Comparison of ENCODE assay signal across 11 cellular contexts in the genomic region with DNA sequence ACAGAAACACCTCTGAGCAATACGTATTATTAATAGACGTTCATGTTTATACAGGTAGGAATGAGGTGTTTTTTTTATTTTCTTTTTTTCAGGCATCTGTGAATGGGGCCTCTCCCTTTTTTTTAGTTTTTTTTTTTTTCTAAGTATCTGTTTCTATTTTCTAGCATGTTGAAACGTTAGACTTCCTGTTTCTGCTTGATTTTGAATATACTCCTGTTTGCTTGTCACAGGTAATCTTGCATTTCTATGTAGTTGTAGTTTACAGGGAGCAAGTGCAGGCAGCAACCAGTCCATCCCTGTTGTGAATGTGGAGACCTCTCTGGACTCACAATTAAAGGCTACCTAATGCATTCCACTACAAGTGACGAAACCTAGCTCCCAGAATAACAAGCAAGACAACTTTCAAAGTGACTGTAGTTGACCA. TPM values are rescaled to one million over a fixed set of nuclear protein-coding genes. Genes with fewer than 3 reads are reported as not detected.
A peak's percentile ranks its signal among the peaks of the same experiment; 100 is the strongest.
DNase-seq lines count a peak whose midpoint lies in the region; ATAC-seq lines count a peak whose summit lies in the region.
"Had no signal": no experiment of that assay in that cellular context is flagged by ENCODE, and none has a peak within 500 bp of the region (broad histone marks: within the 10 kb centered on the region; RNA-seq: fewer than 3 reads in every experiment).

No MANE protein-coding gene starts in this region.

- no peaks in the 10 kb centered on the region for H3K36me3 ChIP-seq in thymus (ENCODE audit: control insufficient read depth, insufficient read depth)

- DNase-seq in activated T-cell treated with anti-CD3 and anti-CD28 coated beads, Interleukin-2, amount 50 U/mL, for 4 hours, result no peak
- no peak for DNase-seq in activated T-cell treated with anti-CD3 and anti-CD28 coated beads, Interleukin-2, amount 50 U/mL, for 1 hour
- DNase-seq in activated CD4-positive, alpha-beta memory T cell treated with anti-CD3 and anti-CD28 coated beads, Interleukin-2, amount 10 ng/mL, durations not matched to agents 7 days and 5 days, result no peak
- DNase-seq in activated CD4-positive, CD25-positive, alpha-beta regulatory T cell treated with anti-CD3 and anti-CD28 coated beads, Interleukin-2, amount 50 U/mL, for 72 hours, result no peak
- DNase-seq in GM03348 (ENCODE audit: low spot score) (no peak), NCI-H2196 treated with DMSO at 0.1 percent for 48 hours (lab: John Stamatoyannopoulos, UW; ENCODE audit: unreplicated experiment) (no peak)
- DNase-seq: activated CD8-positive, alpha-beta memory T cell treated with anti-CD3 and anti-CD28 coated beads, Interleukin-2, amount 50 U/mL, for 48 hours; NCI-H510A treated with DMSO at 0.1 percent for 48 hours; occipital lobe had no signal

- H3K9me3 Mint-ChIP-seq in activated T-cell treated with anti-CD3 and anti-CD28 coated beads, Interleukin-2, amount 50 U/mL, for 4 hours, result no peaks in the 10 kb centered on the region
- no peaks in the 10 kb centered on the region for H3K9me3 Mint-ChIP-seq in activated CD4-positive, alpha-beta memory T cell treated with anti-CD3 and anti-CD28 coated beads, Interleukin-2, amount 10 ng/mL, durations not matched to agents 7 days and 5 days

- H3K27me3 Mint-ChIP-seq in activated T-cell treated with anti-CD3 and anti-CD28 coated beads, Interleukin-2, amount 50 U/mL, for 4 hours (ENCODE audit: low read depth), result no peaks in the 10 kb centered on the region
- H3K27me3 Mint-ChIP-seq in activated CD4-positive, alpha-beta memory T cell treated with anti-CD3 and anti-CD28 coated beads, Interleukin-2, amount 10 ng/mL, durations not matched to agents 7 days and 5 days, result no peaks in the 10 kb centered on the region

- CTCF ChIA-PET in activated CD4-positive, alpha-beta memory T cell treated with anti-CD3 and anti-CD28 coated beads, Interleukin-2, amount 10 ng/mL, durations not matched to agents 7 days and 5 days (lab: Charles Lee), result interaction anchor here (0.6 to 10.4 kb wide), 8 partner anchors 17 to 78 kb away, joined by 3 to 77 read pairs (median 4); no protein-coding TSS in a partner anchor

- H3K4me3 Mint-ChIP-seq in activated T-cell treated with anti-CD3 and anti-CD28 coated beads, Interleukin-2, amount 50 U/mL, for 4 hours, result peak overlapping the region; percentile 86
- peak overlapping the region; percentile 85 for H3K4me3 Mint-ChIP-seq in activated CD4-positive, alpha-beta memory T cell treated with anti-CD3 and anti-CD28 coated beads, Interleukin-2, amount 10 ng/mL, durations not matched to agents 7 days and 5 days

- H3K4me1 Mint-ChIP-seq in activated T-cell treated with anti-CD3 and anti-CD28 coated beads, Interleukin-2, amount 50 U/mL, for 4 hours (ENCODE audit: low read depth), result peaks cover 94% of the 10 kb centered on the region
- peaks cover 83% of the 10 kb centered on the region for H3K4me1 Mint-ChIP-seq in activated CD4-positive, alpha-beta memory T cell treated with anti-CD3 and anti-CD28 coated beads, Interleukin-2, amount 10 ng/mL, durations not matched to agents 7 days and 5 days

- H3K4me3 ChIP-seq in thymus (ENCODE audit: low read length), result peak overlapping the region; percentile 28

- peaks cover 81% of the 10 kb centered on the region for H3K4me1 ChIP-seq in thymus (ENCODE audit: control insufficient read depth, insufficient read depth, low read length)

- no peaks in the 10 kb centered on the region for H3K27me3 ChIP-seq in thymus (ENCODE audit: control insufficient read depth, insufficient read depth)

- ATAC-seq in activated T-cell treated with anti-CD3 and anti-CD28 coated beads, Interleukin-2, amount 50 U/mL, for 4 hours, result no peak
- peak; percentile 22 for ATAC-seq in HG02885 (IDR thresholded peaks at IDR 0.05; ENCODE audit: poor library complexity, unreplicated experiment)

- H3K9me3 ChIP-seq in thymus (ENCODE audit: control insufficient read depth), result no peaks in the 10 kb centered on the region

- H3K27ac ChIP-seq in thymus (ENCODE audit: low read depth), result peak overlapping the region; percentile 89

- H3K36me3 Mint-ChIP-seq in activated T-cell treated with anti-CD3 and anti-CD28 coated beads, Interleukin-2, amount 50 U/mL, for 4 hours (ENCODE audit: insufficient read depth), result peaks cover 15% of the 10 kb centered on the region
- H3K36me3 Mint-ChIP-seq in activated CD4-positive, alpha-beta memory T cell treated with anti-CD3 and anti-CD28 coated beads, Interleukin-2, amount 10 ng/mL, durations not matched to agents 7 days and 5 days (ENCODE audit: low read depth), result peaks cover 41% of the 10 kb centered on the region

- WGBS in thymus, result 31% methylated on average over 4 of the region's 4 CpGs

- POLR2A ChIA-PET in activated CD4-positive, alpha-beta memory T cell treated with anti-CD3 and anti-CD28 coated beads, Interleukin-2, amount 10 ng/mL, durations not matched to agents 7 days and 5 days (lab: Charles Lee), result interaction anchor here (0.7 to 23.6 kb wide), 12 partner anchors 9 to 262 kb away, joined by 3 to 779 read pairs (median 10); a partner anchor contains a TSS

- peak overlapping the region; percentile 92 for H3K27ac Mint-ChIP-seq in activated CD4-positive, alpha-beta memory T cell treated with anti-CD3 and anti-CD28 coated beads, Interleukin-2, amount 10 ng/mL, durations not matched to agents 7 days and 5 days

RNA-seq across cellular contexts. Expression of a gene that starts 22.8 kb away (rescaled TPM):
- 100 to 1,000 TPM; 275 to 314 (median 282) TPM for total RNA-seq in activated T-cell treated with anti-CD3 and anti-CD28 coated beads, Interleukin-2, amount 50 U/mL, for 4 hours
- 100 to 1,000 TPM; 161 to 163 TPM for total RNA-seq in activated CD4-positive, alpha-beta memory T cell treated with anti-CD3 and anti-CD28 coated beads, Interleukin-2, amount 10 ng/mL, durations not matched to agents 7 days and 5 days
- 94.1 TPM for polyA plus RNA-seq in thymus
